1 cellular context compared by ENCODE assay signal in the genomic region with DNA sequence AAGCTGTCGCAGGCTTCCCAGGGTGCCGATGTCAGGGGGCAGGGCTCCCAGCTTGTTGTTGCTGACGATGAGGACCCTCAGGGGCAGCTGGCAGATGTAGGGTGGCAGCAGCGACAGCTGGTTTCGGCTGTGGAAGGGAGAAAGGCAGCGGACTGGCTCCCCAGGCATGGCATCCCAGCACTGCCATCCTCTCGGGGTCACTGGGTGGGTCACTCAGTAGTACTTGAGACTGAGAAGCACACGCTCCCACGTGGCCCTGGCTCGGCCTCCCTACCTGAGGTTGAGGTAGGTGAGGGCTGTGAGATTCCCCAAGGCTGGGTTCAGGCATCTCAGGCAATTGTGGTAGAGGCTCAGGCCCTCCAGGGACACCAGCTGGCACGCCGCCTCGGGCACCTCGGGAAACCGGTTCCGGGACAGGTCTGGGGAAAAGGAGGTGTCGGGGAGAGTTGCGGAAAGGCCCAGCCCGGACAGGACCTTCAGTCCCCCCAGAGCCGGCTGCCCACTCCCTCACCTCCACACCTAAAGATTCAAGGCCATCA.
TF ChIP-seq lines count a peak whose summit lies in the region.

No MANE protein-coding gene starts in this region.

TF ChIP-seq in WTC11, 78 proteins besides CTCF, POLR2A, EP300 and RAD21 (continued from another document):
- TF ChIP-seq, protein P1, sequence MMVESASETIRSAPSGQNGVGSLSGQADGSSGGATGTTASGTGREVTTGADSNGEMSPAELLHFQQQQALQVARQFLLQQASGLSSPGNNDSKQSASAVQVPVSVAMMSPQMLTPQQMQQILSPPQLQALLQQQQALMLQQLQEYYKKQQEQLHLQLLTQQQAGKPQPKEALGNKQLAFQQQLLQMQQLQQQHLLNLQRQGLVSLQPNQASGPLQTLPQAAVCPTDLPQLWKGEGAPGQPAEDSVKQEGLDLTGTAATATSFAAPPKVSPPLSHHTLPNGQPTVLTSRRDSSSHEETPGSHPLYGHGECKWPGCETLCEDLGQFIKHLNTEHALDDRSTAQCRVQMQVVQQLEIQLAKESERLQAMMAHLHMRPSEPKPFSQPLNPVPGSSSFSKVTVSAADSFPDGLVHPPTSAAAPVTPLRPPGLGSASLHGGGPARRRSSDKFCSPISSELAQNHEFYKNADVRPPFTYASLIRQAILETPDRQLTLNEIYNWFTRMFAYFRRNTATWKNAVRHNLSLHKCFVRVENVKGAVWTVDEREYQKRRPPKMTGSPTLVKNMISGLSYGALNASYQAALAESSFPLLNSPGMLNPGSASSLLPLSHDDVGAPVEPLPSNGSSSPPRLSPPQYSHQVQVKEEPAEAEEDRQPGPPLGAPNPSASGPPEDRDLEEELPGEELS (CRISPR knock-in tag; IDR thresholded peaks at IDR 0.05), result no peak
- TF ChIP-seq ATF1 (CRISPR knock-in tag; IDR thresholded peaks at IDR 0.05) (no peak), ZNF396 (CRISPR knock-in tag; IDR thresholded peaks at IDR 0.05; ENCODE audit: borderline replicate concordance) (no peak), NFYB (CRISPR knock-in tag; conservative IDR thresholded peaks at IDR 0.05; ENCODE audit: low read depth) (no peak), ZNF416 (CRISPR knock-in tag; IDR thresholded peaks at IDR 0.05) (no peak), ZNF317 (CRISPR knock-in tag; IDR thresholded peaks at IDR 0.05; ENCODE audit: borderline replicate concordance, low read depth) (no peak), CBFB (CRISPR knock-in tag; IDR thresholded peaks at IDR 0.05; ENCODE audit: low read depth) (no peak)
- TF ChIP-seq, protein P2, sequence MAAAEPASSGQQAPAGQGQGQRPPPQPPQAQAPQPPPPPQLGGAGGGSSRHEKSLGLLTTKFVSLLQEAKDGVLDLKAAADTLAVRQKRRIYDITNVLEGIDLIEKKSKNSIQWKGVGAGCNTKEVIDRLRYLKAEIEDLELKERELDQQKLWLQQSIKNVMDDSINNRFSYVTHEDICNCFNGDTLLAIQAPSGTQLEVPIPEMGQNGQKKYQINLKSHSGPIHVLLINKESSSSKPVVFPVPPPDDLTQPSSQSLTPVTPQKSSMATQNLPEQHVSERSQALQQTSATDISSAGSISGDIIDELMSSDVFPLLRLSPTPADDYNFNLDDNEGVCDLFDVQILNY (CRISPR knock-in tag; IDR thresholded peaks at IDR 0.05), result no peak
- TF ChIP-seq, protein P3, sequence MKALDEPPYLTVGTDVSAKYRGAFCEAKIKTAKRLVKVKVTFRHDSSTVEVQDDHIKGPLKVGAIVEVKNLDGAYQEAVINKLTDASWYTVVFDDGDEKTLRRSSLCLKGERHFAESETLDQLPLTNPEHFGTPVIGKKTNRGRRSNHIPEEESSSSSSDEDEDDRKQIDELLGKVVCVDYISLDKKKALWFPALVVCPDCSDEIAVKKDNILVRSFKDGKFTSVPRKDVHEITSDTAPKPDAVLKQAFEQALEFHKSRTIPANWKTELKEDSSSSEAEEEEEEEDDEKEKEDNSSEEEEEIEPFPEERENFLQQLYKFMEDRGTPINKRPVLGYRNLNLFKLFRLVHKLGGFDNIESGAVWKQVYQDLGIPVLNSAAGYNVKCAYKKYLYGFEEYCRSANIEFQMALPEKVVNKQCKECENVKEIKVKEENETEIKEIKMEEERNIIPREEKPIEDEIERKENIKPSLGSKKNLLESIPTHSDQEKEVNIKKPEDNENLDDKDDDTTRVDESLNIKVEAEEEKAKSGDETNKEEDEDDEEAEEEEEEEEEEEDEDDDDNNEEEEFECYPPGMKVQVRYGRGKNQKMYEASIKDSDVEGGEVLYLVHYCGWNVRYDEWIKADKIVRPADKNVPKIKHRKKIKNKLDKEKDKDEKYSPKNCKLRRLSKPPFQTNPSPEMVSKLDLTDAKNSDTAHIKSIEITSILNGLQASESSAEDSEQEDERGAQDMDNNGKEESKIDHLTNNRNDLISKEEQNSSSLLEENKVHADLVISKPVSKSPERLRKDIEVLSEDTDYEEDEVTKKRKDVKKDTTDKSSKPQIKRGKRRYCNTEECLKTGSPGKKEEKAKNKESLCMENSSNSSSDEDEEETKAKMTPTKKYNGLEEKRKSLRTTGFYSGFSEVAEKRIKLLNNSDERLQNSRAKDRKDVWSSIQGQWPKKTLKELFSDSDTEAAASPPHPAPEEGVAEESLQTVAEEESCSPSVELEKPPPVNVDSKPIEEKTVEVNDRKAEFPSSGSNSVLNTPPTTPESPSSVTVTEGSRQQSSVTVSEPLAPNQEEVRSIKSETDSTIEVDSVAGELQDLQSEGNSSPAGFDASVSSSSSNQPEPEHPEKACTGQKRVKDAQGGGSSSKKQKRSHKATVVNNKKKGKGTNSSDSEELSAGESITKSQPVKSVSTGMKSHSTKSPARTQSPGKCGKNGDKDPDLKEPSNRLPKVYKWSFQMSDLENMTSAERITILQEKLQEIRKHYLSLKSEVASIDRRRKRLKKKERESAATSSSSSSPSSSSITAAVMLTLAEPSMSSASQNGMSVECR (CRISPR knock-in tag; IDR thresholded peaks at IDR 0.05; ENCODE audit: borderline replicate concordance), result no peak
- TF ChIP-seq, protein P4, sequence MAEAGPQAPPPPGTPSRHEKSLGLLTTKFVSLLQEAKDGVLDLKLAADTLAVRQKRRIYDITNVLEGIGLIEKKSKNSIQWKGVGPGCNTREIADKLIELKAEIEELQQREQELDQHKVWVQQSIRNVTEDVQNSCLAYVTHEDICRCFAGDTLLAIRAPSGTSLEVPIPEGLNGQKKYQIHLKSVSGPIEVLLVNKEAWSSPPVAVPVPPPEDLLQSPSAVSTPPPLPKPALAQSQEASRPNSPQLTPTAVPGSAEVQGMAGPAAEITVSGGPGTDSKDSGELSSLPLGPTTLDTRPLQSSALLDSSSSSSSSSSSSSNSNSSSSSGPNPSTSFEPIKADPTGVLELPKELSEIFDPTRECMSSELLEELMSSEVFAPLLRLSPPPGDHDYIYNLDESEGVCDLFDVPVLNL (CRISPR knock-in tag; IDR thresholded peaks at IDR 0.05; ENCODE audit: borderline replicate concordance, low read depth), result no peak
TF ChIP-seq in WTC11: peak in this region for 0.
